ENCODE assay signal across 1 cellular context in genomic region chr2:60499082-60499429, GRCh38.
TF ChIP-seq lines count a peak whose summit lies in the region.

No MANE protein-coding gene starts in this region.

TF ChIP-seq in HepG2, 621 proteins besides CTCF, POLR2A, EP300 and RAD21 (continued from another document):
- TF ChIP-seq, protein P1, sequence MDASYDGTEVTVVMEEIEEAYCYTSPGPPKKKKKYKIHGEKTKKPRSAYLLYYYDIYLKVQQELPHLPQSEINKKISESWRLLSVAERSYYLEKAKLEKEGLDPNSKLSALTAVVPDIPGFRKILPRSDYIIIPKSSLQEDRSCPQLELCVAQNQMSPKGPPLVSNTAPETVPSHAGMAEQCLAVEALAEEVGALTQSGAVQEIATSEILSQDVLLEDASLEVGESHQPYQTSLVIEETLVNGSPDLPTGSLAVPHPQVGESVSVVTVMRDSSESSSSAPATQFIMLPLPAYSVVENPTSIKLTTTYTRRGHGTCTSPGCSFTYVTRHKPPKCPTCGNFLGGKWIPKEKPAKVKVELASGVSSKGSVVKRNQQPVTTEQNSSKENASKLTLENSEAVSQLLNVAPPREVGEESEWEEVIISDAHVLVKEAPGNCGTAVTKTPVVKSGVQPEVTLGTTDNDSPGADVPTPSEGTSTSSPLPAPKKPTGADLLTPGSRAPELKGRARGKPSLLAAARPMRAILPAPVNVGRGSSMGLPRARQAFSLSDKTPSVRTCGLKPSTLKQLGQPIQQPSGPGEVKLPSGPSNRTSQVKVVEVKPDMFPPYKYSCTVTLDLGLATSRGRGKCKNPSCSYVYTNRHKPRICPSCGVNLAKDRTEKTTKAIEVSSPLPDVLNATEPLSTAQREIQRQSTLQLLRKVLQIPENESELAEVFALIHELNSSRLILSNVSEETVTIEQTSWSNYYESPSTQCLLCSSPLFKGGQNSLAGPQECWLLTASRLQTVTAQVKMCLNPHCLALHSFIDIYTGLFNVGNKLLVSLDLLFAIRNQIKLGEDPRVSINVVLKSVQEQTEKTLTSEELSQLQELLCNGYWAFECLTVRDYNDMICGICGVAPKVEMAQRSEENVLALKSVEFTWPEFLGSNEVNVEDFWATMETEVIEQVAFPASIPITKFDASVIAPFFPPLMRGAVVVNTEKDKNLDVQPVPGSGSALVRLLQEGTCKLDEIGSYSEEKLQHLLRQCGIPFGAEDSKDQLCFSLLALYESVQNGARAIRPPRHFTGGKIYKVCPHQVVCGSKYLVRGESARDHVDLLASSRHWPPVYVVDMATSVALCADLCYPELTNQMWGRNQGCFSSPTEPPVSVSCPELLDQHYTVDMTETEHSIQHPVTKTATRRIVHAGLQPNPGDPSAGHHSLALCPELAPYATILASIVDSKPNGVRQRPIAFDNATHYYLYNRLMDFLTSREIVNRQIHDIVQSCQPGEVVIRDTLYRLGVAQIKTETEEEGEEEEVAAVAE (CRISPR knock-in tag; IDR thresholded peaks at IDR 0.05; ENCODE audit: borderline replicate concordance), result no peak
- no peak for TF ChIP-seq E2F2 (CRISPR knock-in tag; IDR thresholded peaks at IDR 0.05; ENCODE audit: borderline replicate concordance)
- TF ChIP-seq YY1 (IDR thresholded peaks at IDR 0.05; ENCODE audit: insufficient read depth, insufficient replicate concordance, low read depth, low read length), result no peak
- no peak for TF ChIP-seq E2F1 (CRISPR knock-in tag; IDR thresholded peaks at IDR 0.05)
